Comparison of ENCODE assay signal across 2 cellular contexts in genomic region chr16:58501242-58502131, GRCh38.
A peak's percentile ranks its signal among the peaks of the same experiment; 100 is the strongest.
TF ChIP-seq lines count a peak whose summit lies in the region.

No MANE protein-coding gene starts in this region.

TF ChIP-seq in HEK293, 187 proteins besides CTCF, POLR2A, EP300 and RAD21 (continued from another document and continues in another):
- no peak for TF ChIP-seq BCL11B (tag by site-specific recombination; IDR thresholded peaks at IDR 0.05; ENCODE audit: low read depth)
- peak; percentile 91 for TF ChIP-seq ZNF629 (tag by site-specific recombination; IDR thresholded peaks at IDR 0.05)
- TF ChIP-seq RBAK (tag by site-specific recombination; IDR thresholded peaks at IDR 0.05): no peak
- peak; percentile 78 for TF ChIP-seq ZNF561 (tag by site-specific recombination; IDR thresholded peaks at IDR 0.05; ENCODE audit: borderline replicate concordance)
- TF ChIP-seq PRDM10 (tag by site-specific recombination; IDR thresholded peaks at IDR 0.05): 0 out of 2 replicates have a peak, but pooled peaks have one; percentile 15
- peak; percentile 58 for TF ChIP-seq GLIS2 (tag by site-specific recombination; IDR thresholded peaks at IDR 0.05)
- TF ChIP-seq ZNF324 (tag by site-specific recombination; IDR thresholded peaks at IDR 0.05): no peak
- peak; percentile 34 for TF ChIP-seq ZBTB26 (tag by site-specific recombination; optimal IDR thresholded peaks at IDR 0.05)
- peak; percentile 80 for TF ChIP-seq SP3 (tag by site-specific recombination; IDR thresholded peaks at IDR 0.05)
- no peak for TF ChIP-seq HOXA7 (CRISPR knock-in tag; IDR thresholded peaks at IDR 0.05; ENCODE audit: borderline replicate concordance)
- peak; percentile 52; the same call in 1 of the 2 replicates for TF ChIP-seq GLIS1 (tag by site-specific recombination; IDR thresholded peaks at IDR 0.05)
- TF ChIP-seq ZFP41 (tag by site-specific recombination; IDR thresholded peaks at IDR 0.05; ENCODE audit: borderline replicate concordance): no peak
- TF ChIP-seq ZNF10 (tag by site-specific recombination; IDR thresholded peaks at IDR 0.05): no peak
- TF ChIP-seq SP2 (tag by site-specific recombination; IDR thresholded peaks at IDR 0.05): peak; percentile 87
- TF ChIP-seq ZNF792 (tag by site-specific recombination; IDR thresholded peaks at IDR 0.05): peak; percentile 42; the same call in 1 of the 2 replicates
- 0 out of 2 replicates have a peak, but pooled peaks have one; percentile 36 for TF ChIP-seq BCL11A (tag by site-specific recombination; IDR thresholded peaks at IDR 0.05; ENCODE audit: low read depth)
- TF ChIP-seq ZNF677 (tag by site-specific recombination; IDR thresholded peaks at IDR 0.05): no peak
- TF ChIP-seq KLF17 (tag by site-specific recombination; IDR thresholded peaks at IDR 0.05): peak; percentile 79
- TF ChIP-seq ZNF366 (tag by site-specific recombination; conservative IDR thresholded peaks at IDR 0.05): 0 out of 2 replicates have a peak, but pooled peaks have one; percentile 17
- TF ChIP-seq ZNF558 (tag by site-specific recombination; IDR thresholded peaks at IDR 0.05): no peak
- no peak for TF ChIP-seq ZSCAN5A (tag by site-specific recombination; IDR thresholded peaks at IDR 0.05)
- no peak for TF ChIP-seq ZNF623 (tag by site-specific recombination; IDR thresholded peaks at IDR 0.05)
- TF ChIP-seq ZBTB48 (tag by site-specific recombination; IDR thresholded peaks at IDR 0.05): peak; percentile 98
- peak; percentile 84 for TF ChIP-seq EGR2 (tag by site-specific recombination; IDR thresholded peaks at IDR 0.05; ENCODE audit: low read depth)
- no peak for TF ChIP-seq HOXC10 (CRISPR knock-in tag; IDR thresholded peaks at IDR 0.05)
- TF ChIP-seq ZBTB17 (tag by site-specific recombination; IDR thresholded peaks at IDR 0.05): peak; percentile 53; the same call in 1 of the 2 replicates
- TF ChIP-seq ZIC2 (tag by site-specific recombination; IDR thresholded peaks at IDR 0.05): peak; percentile 13

TF ChIP-seq in HepG2, 621 proteins besides CTCF, POLR2A, EP300 and RAD21 (continued from another document and continues in another):
- TF ChIP-seq UBTF (CRISPR knock-in tag; IDR thresholded peaks at IDR 0.05) (peak; percentile 25; the same call in 1 of the 2 replicates), ZEB1 (IDR thresholded peaks at IDR 0.05; ENCODE audit: insufficient replicate concordance, low read depth) (peak; percentile 48), ZNF235 (CRISPR knock-in tag; IDR thresholded peaks at IDR 0.05; ENCODE audit: borderline replicate concordance) (no peak), ZNF556 (CRISPR knock-in tag; IDR thresholded peaks at IDR 0.05; ENCODE audit: borderline replicate concordance) (0 out of 2 replicates have a peak, but pooled peaks have one; percentile 33), ZSCAN29 (CRISPR knock-in tag; conservative IDR thresholded peaks at IDR 0.05) (0 out of 2 replicates have a peak, but pooled peaks have one; percentile 15), ZMAT3 (CRISPR knock-in tag; conservative IDR thresholded peaks at IDR 0.05) (no peak), HOXA9 (CRISPR knock-in tag; IDR thresholded peaks at IDR 0.05; ENCODE audit: borderline replicate concordance) (no peak), NONO (IDR thresholded peaks at IDR 0.05) (no peak), NONO (CRISPR knock-in tag; conservative IDR thresholded peaks at IDR 0.05) (0 out of 2 replicates have a peak, but pooled peaks have one; percentile 35), KMT2A (CRISPR knock-in tag; IDR thresholded peaks at IDR 0.05) (no peak), ZNF329 (CRISPR knock-in tag; IDR thresholded peaks at IDR 0.05; ENCODE audit: low read depth) (0 out of 2 replicates have a peak, but pooled peaks have one; percentile 32), ZNF501 (CRISPR knock-in tag; IDR thresholded peaks at IDR 0.05) (peak; percentile 64; the same call in 1 of the 2 replicates), ZNF672 (CRISPR knock-in tag; IDR thresholded peaks at IDR 0.05) (no peak), ZNF547 (CRISPR knock-in tag; IDR thresholded peaks at IDR 0.05) (no peak), SKIL (CRISPR knock-in tag; IDR thresholded peaks at IDR 0.05; ENCODE audit: borderline replicate concordance) (0 out of 2 replicates have a peak, but pooled peaks have one; percentile 34), YEATS4 (CRISPR knock-in tag; IDR thresholded peaks at IDR 0.05; ENCODE audit: borderline replicate concordance) (no peak), E2F1 (CRISPR knock-in tag; IDR thresholded peaks at IDR 0.05) (0 out of 2 replicates have a peak, but pooled peaks have one; percentile 21), MYNN (CRISPR knock-in tag; IDR thresholded peaks at IDR 0.05; ENCODE audit: low read depth) (no peak), ZHX2 (IDR thresholded peaks at IDR 0.05; ENCODE audit: low read depth) (no peak), ZHX2 (CRISPR knock-in tag; IDR thresholded peaks at IDR 0.05; ENCODE audit: borderline replicate concordance) (no peak), ZSCAN9 (CRISPR knock-in tag; IDR thresholded peaks at IDR 0.05; ENCODE audit: borderline replicate concordance) (no peak), ZNF775 (CRISPR knock-in tag; IDR thresholded peaks at IDR 0.05; ENCODE audit: borderline replicate concordance) (no peak), ZBTB40 (IDR thresholded peaks at IDR 0.05) (no peak), ZBTB40 (CRISPR knock-in tag; IDR thresholded peaks at IDR 0.05) (0 out of 2 replicates have a peak, but pooled peaks have one; percentile 21)
